Comparison of ENCODE assay signal across 1 cellular context in the genomic region with DNA sequence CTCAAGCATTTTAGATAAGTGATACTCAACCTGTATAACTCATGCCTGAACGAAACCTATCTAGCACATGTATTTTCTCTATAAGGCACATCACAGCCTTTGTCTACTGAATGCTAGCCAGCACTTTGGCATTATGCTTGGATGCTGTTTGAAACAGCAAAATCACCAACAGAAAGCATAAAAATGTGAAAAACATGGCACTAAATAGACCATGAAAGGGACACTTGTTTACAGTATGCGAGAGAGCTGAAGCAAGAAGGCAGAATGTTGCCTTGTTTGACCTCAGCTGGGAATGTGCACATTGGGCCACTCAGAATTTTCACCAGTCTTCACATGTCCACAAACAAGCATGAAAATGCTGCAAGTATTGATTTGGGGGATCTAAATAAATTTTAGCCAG.
TF ChIP-seq lines count a peak whose summit lies in the region.

No MANE protein-coding gene starts in this region.

TF ChIP-seq in HepG2, 621 proteins besides CTCF, POLR2A, EP300 and RAD21:
- TF ChIP-seq, protein P1, sequence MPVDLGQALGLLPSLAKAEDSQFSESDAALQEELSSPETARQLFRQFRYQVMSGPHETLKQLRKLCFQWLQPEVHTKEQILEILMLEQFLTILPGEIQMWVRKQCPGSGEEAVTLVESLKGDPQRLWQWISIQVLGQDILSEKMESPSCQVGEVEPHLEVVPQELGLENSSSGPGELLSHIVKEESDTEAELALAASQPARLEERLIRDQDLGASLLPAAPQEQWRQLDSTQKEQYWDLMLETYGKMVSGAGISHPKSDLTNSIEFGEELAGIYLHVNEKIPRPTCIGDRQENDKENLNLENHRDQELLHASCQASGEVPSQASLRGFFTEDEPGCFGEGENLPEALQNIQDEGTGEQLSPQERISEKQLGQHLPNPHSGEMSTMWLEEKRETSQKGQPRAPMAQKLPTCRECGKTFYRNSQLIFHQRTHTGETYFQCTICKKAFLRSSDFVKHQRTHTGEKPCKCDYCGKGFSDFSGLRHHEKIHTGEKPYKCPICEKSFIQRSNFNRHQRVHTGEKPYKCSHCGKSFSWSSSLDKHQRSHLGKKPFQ (CRISPR knock-in tag; IDR thresholded peaks at IDR 0.05; ENCODE audit: insufficient replicate concordance) = no peak
- peak; percentile 42; the same call in 1 of the 2 replicates for TF ChIP-seq THRA (CRISPR knock-in tag; IDR thresholded peaks at IDR 0.05; ENCODE audit: borderline replicate concordance)
- TF ChIP-seq CEBPB (IDR thresholded peaks at IDR 0.05; ENCODE audit: borderline replicate concordance, low read depth, low read length) = peak; percentile 43; the same call in 1 of the 2 replicates
